ENCODE assay signal across 8 cellular contexts in the genomic region with DNA sequence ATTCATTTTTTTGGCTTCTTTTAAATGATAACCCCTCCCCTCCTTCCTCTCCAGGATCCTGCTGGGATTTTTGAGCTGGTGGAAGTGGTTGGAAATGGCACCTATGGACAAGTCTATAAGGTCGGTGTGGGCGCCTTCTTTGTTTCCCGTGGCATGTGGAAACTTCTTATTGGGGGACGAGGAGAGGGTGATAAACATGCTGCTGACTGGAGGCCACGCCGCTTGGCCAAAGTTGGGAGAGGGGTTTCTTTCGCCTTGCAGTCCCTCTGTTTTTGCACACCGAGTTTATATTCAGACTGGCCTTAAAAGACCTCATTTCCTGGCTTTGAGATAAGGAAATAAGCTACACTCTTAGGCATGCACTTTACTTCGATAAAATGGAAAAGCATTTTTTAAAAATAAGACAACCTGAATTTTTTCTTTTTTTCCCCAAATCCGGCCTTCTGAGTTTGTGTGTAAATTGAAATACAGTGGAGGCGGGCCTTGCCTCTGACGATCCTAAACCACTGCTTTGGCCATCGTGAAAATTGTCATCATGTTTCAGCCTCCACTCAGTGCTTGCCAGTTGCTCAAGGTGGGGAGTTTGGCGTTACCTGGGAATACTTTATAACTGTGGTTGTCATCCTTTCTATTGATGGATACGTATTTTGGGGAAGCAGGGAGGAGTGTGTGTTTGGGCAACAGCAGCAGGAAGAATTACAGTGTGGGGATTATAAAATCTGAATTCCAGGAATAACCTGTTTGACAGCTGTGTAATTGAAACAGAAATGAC. TPM values are rescaled to one million over a fixed set of nuclear protein-coding genes. Genes with fewer than 3 reads are reported as not detected.
DNase-seq lines count a peak whose midpoint lies in the region; ATAC-seq and TF ChIP-seq lines count a peak whose summit lies in the region.

No MANE protein-coding gene starts in this region.

- H3K27me3 ChIP-seq in right lobe of liver = no peaks in the 10 kb centered on the region
- H3K27me3 ChIP-seq in uterus = no peaks in the 10 kb centered on the region

- H3K27ac ChIP-seq in right lobe of liver (peak overlapping the region; percentile 42 to 64 (median 61)), uterus (peak overlapping the region; percentile 78 to 93)

- no peak overlapping the region for H3K27ac Mint-ChIP-seq in activated T-helper 1 cell treated with anti-CD3 and anti-CD28 coated beads, Interleukin-12 subunit alpha, Interleukin-12 subunit beta, Interleukin-2, Interleukin-4 antibody, amounts not matched to agents 30 ng/mL and 10 ng/mL and 1 ng/mL, durations not matched to agents 14 hours and 24 hours and 36 hours

- TF ChIP-seq POLR2A in right lobe of liver (IDR thresholded peaks at IDR 0.05) (no peak), uterus (IDR thresholded peaks at IDR 0.05) (no peak)

- ATAC-seq in right lobe of liver = peak in 1 of 4 donors; percentile 2
- ATAC-seq in HG03045 (IDR thresholded peaks at IDR 0.05; ENCODE audit: unreplicated experiment) = no peak

- DNase-seq in DMS79 treated with DMSO at 0.1 percent for 48 hours (lab: John Stamatoyannopoulos, UW) = peak; percentile 54
- no peak for DNase-seq in DMS79 (lab: John Stamatoyannopoulos, UW)
- peak; percentile 33 for DNase-seq in M059J (ENCODE audit: low read depth)
- no peak for DNase-seq in astrocyte of the spinal cord (ENCODE audit: low read depth, low spot score)
- DNase-seq in right lobe of liver = no peak
- DNase-seq in uterus = no peak
- DNase-seq in activated T-helper 1 cell treated with anti-CD3 and anti-CD28 coated beads, Interleukin-12 subunit alpha, Interleukin-12 subunit beta, Interleukin-2, Interleukin-4 antibody, amounts not matched to agents 30 ng/mL and 10 ng/mL and 1 ng/mL, durations not matched to agents 14 hours and 24 hours and 36 hours (ENCODE audit: low spot score) = no peak

- H3K4me1 ChIP-seq in right lobe of liver (peaks cover 0 to 16% (median 8%) of the 10 kb centered on the region in 4 donors), uterus (peaks cover 5 to 14% of the 10 kb centered on the region in 2 donors)

- peaks cover 21% of the 10 kb centered on the region for H3K36me3 Mint-ChIP-seq in activated T-helper 1 cell treated with anti-CD3 and anti-CD28 coated beads, Interleukin-12 subunit alpha, Interleukin-12 subunit beta, Interleukin-2, Interleukin-4 antibody, amounts not matched to agents 30 ng/mL and 10 ng/mL and 1 ng/mL, durations not matched to agents 14 hours and 24 hours and 36 hours (ENCODE audit: low read depth)

- no peak overlapping the region for H3K4me3 Mint-ChIP-seq in activated T-helper 1 cell treated with anti-CD3 and anti-CD28 coated beads, Interleukin-12 subunit alpha, Interleukin-12 subunit beta, Interleukin-2, Interleukin-4 antibody, amounts not matched to agents 30 ng/mL and 10 ng/mL and 1 ng/mL, durations not matched to agents 14 hours and 24 hours and 36 hours

- no peak for TF ChIP-seq CTCF in astrocyte of the spinal cord (IDR thresholded peaks at IDR 0.05; ENCODE audit: low read depth, low read length)
- TF ChIP-seq CTCF in right lobe of liver (IDR thresholded peaks at IDR 0.05) = no peak
- TF ChIP-seq CTCF in uterus (IDR thresholded peaks at IDR 0.05) = no peak

- in situ Hi-C loops in astrocyte of the spinal cord (cut with HindIII; ENCODE audit: low sequenced_read_pairs) = no loop called here

- H3K9me3 ChIP-seq in right lobe of liver (no peaks in the 10 kb centered on the region), uterus (no peaks in the 10 kb centered on the region)

- peaks cover 9% of the 10 kb centered on the region for H3K9me3 Mint-ChIP-seq in activated T-helper 1 cell treated with anti-CD3 and anti-CD28 coated beads, Interleukin-12 subunit alpha, Interleukin-12 subunit beta, Interleukin-2, Interleukin-4 antibody, amounts not matched to agents 30 ng/mL and 10 ng/mL and 1 ng/mL, durations not matched to agents 14 hours and 24 hours and 36 hours

- 2% methylated on average over 15 of the region's 15 CpGs for WGBS in right lobe of liver (ENCODE audit: insufficient coverage, low coverage, low lambda C conversion rate, missing lambda C conversion rate)

- peaks cover 28% of the 10 kb centered on the region for H3K4me1 Mint-ChIP-seq in activated T-helper 1 cell treated with anti-CD3 and anti-CD28 coated beads, Interleukin-12 subunit alpha, Interleukin-12 subunit beta, Interleukin-2, Interleukin-4 antibody, amounts not matched to agents 30 ng/mL and 10 ng/mL and 1 ng/mL, durations not matched to agents 14 hours and 24 hours and 36 hours (ENCODE audit: low read depth)

- intact Hi-C loops in right lobe of liver (cut with DNase I) = no loop called here
- intact Hi-C loops in uterus (cut with DNase I; ENCODE audit: low total_unique reads) = loop anchor here (5.0 kb wide), 1 partner anchor 129 kb away; no protein-coding TSS in a partner anchor
- intact Hi-C loops in activated T-helper 1 cell treated with anti-CD3 and anti-CD28 coated beads, Interleukin-12 subunit alpha, Interleukin-12 subunit beta, Interleukin-2, Interleukin-4 antibody, amounts not matched to agents 30 ng/mL and 10 ng/mL and 1 ng/mL, durations not matched to agents 14 hours and 24 hours and 36 hours (cut with micrococcal nuclease) = loop anchor here (1.0 to 5.0 kb wide), 4 partner anchors 8 to 224 kb away; a partner anchor contains a TSS

- H3K27me3 Mint-ChIP-seq in activated T-helper 1 cell treated with anti-CD3 and anti-CD28 coated beads, Interleukin-12 subunit alpha, Interleukin-12 subunit beta, Interleukin-2, Interleukin-4 antibody, amounts not matched to agents 30 ng/mL and 10 ng/mL and 1 ng/mL, durations not matched to agents 14 hours and 24 hours and 36 hours (ENCODE audit: insufficient read depth) = no peaks in the 10 kb centered on the region

- H3K36me3 ChIP-seq in right lobe of liver (no peaks in the 10 kb centered on the region), uterus (no peaks in the 10 kb centered on the region)

- peak overlapping the region; percentile 92 for H3K4me3 ChIP-seq in astrocyte of the spinal cord (ENCODE audit: low read depth, low read length)
- H3K4me3 ChIP-seq in right lobe of liver = peak overlapping the region; percentile 58 to 67 (median 62)
- peak overlapping the region; percentile 39 to 69 for H3K4me3 ChIP-seq in uterus

RNA-seq across cellular contexts. Expression of a gene that starts 1.1 kb away (rescaled TPM):
- total RNA-seq in M059J (2014; rRNA removed; shearing (Covaris generic)) = 21.5 and 37.6 TPM in 2 replicates
- total RNA-seq in right lobe of liver (10 to 100 TPM; 29.8 to 36.5 (median 31.1) TPM), uterus (10 to 100 TPM; 17.9 to 87.2 (median 55.4) TPM)
- total RNA-seq in activated T-helper 1 cell treated with anti-CD3 and anti-CD28 coated beads, Interleukin-12 subunit alpha, Interleukin-12 subunit beta, Interleukin-2, Interleukin-4 antibody, amounts not matched to agents 30 ng/mL and 10 ng/mL and 1 ng/mL, durations not matched to agents 14 hours and 24 hours and 36 hours = 54.3 and 54.5 TPM in 2 replicates

Comparison
In these comparisons a context has a peak if more than half of its experiments do, and no peak if none do; other contexts are left out.
1. DNase-seq: peak in DMS79 treated with DMSO at 0.1 percent for 48 hours (single experiment) and M059J (single experiment); none in DMS79 (single experiment), astrocyte of the spinal cord (single experiment), right lobe of liver (0 of 3), uterus (0 of 2) and activated T-helper 1 cell treated with anti-CD3 and anti-CD28 coated beads, Interleukin-12 subunit alpha, Interleukin-12 subunit beta, Interleukin-2, Interleukin-4 antibody, amounts not matched to agents 30 ng/mL and 10 ng/mL and 1 ng/mL, durations not matched to agents 14 hours and 24 hours and 36 hours (single experiment).
2. intact Hi-C loops: an anchor here in uterus (5.0 kb wide) and activated T-helper 1 cell treated with anti-CD3 and anti-CD28 coated beads, Interleukin-12 subunit alpha, Interleukin-12 subunit beta, Interleukin-2, Interleukin-4 antibody, amounts not matched to agents 30 ng/mL and 10 ng/mL and 1 ng/mL, durations not matched to agents 14 hours and 24 hours and 36 hours (1.0 to 5.0 kb wide); none called in right lobe of liver.
3. Peak in every context shown above with its lines, with median percentiles within 50 percentile points of each other: H3K4me3 ChIP-seq.